In the genomic region with DNA sequence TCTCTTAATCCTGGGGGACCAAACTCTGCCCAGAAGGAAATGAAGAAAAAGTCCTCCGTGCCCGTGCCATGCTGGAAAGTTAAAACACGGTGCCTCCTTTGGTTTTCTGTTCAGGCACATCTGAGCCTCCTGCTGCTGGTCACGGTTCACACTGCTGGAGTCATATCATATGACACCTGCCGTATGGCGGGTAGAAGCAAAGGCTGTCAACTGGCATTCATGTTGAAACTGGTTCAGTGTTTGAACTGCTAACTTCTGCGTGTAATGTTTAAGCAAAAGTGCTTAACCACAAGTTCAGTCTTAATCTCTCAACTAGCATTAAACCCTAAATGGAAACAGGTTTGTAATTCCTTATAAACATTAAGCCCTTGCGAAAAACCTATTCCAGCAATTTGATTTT, we compare ENCODE assay signal across 1 cellular context.
TF ChIP-seq lines count a peak whose summit lies in the region.

No MANE protein-coding gene starts in this region.

TF ChIP-seq in HepG2, 621 proteins besides CTCF, POLR2A, EP300 and RAD21 (continues in another document):
- 0 out of 2 replicates have a peak, but pooled peaks have one; percentile 52 for TF ChIP-seq HINFP (CRISPR knock-in tag; IDR thresholded peaks at IDR 0.05; ENCODE audit: low read depth)
- no peak for TF ChIP-seq SMARCE1 (IDR thresholded peaks at IDR 0.05; ENCODE audit: borderline replicate concordance)
- TF ChIP-seq MXI1 (IDR thresholded peaks at IDR 0.05; ENCODE audit: borderline replicate concordance, low read depth, low read length) = no peak
- TF ChIP-seq, protein P1, sequence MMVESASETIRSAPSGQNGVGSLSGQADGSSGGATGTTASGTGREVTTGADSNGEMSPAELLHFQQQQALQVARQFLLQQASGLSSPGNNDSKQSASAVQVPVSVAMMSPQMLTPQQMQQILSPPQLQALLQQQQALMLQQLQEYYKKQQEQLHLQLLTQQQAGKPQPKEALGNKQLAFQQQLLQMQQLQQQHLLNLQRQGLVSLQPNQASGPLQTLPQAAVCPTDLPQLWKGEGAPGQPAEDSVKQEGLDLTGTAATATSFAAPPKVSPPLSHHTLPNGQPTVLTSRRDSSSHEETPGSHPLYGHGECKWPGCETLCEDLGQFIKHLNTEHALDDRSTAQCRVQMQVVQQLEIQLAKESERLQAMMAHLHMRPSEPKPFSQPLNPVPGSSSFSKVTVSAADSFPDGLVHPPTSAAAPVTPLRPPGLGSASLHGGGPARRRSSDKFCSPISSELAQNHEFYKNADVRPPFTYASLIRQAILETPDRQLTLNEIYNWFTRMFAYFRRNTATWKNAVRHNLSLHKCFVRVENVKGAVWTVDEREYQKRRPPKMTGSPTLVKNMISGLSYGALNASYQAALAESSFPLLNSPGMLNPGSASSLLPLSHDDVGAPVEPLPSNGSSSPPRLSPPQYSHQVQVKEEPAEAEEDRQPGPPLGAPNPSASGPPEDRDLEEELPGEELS (CRISPR knock-in tag; IDR thresholded peaks at IDR 0.05) = no peak
- TF ChIP-seq, protein P2, sequence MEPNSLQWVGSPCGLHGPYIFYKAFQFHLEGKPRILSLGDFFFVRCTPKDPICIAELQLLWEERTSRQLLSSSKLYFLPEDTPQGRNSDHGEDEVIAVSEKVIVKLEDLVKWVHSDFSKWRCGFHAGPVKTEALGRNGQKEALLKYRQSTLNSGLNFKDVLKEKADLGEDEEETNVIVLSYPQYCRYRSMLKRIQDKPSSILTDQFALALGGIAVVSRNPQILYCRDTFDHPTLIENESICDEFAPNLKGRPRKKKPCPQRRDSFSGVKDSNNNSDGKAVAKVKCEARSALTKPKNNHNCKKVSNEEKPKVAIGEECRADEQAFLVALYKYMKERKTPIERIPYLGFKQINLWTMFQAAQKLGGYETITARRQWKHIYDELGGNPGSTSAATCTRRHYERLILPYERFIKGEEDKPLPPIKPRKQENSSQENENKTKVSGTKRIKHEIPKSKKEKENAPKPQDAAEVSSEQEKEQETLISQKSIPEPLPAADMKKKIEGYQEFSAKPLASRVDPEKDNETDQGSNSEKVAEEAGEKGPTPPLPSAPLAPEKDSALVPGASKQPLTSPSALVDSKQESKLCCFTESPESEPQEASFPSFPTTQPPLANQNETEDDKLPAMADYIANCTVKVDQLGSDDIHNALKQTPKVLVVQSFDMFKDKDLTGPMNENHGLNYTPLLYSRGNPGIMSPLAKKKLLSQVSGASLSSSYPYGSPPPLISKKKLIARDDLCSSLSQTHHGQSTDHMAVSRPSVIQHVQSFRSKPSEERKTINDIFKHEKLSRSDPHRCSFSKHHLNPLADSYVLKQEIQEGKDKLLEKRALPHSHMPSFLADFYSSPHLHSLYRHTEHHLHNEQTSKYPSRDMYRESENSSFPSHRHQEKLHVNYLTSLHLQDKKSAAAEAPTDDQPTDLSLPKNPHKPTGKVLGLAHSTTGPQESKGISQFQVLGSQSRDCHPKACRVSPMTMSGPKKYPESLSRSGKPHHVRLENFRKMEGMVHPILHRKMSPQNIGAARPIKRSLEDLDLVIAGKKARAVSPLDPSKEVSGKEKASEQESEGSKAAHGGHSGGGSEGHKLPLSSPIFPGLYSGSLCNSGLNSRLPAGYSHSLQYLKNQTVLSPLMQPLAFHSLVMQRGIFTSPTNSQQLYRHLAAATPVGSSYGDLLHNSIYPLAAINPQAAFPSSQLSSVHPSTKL (CRISPR knock-in tag; IDR thresholded peaks at IDR 0.05) = peak; percentile 75
- TF ChIP-seq ARNTL (CRISPR knock-in tag; IDR thresholded peaks at IDR 0.05) = no peak
- TF ChIP-seq, protein P3, sequence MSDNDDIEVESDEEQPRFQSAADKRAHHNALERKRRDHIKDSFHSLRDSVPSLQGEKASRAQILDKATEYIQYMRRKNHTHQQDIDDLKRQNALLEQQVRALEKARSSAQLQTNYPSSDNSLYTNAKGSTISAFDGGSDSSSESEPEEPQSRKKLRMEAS (IDR thresholded peaks at IDR 0.05) = peak; percentile 92
- TF ChIP-seq PRDM15 (CRISPR knock-in tag; IDR thresholded peaks at IDR 0.05) = no peak
- 0 out of 2 replicates have a peak, but pooled peaks have one; percentile 22 for TF ChIP-seq ZNF792 (CRISPR knock-in tag; IDR thresholded peaks at IDR 0.05)
- TF ChIP-seq SUZ12 (IDR thresholded peaks at IDR 0.05; ENCODE audit: low read depth, low read length) = no peak
- 0 out of 2 replicates have a peak, but pooled peaks have one; percentile 51 for TF ChIP-seq ERF (CRISPR knock-in tag; IDR thresholded peaks at IDR 0.05)
- no peak for TF ChIP-seq ZNF597 (CRISPR knock-in tag; IDR thresholded peaks at IDR 0.05)
- peak; percentile 73; the same call in 1 of the 2 replicates for TF ChIP-seq ZNF232 (CRISPR knock-in tag; IDR thresholded peaks at IDR 0.05; ENCODE audit: borderline replicate concordance)
- no peak for TF ChIP-seq ZNF547 (CRISPR knock-in tag; IDR thresholded peaks at IDR 0.05)
- 0 out of 2 replicates have a peak, but pooled peaks have one; percentile 33 for TF ChIP-seq ZNF564 (CRISPR knock-in tag; IDR thresholded peaks at IDR 0.05)
- 0 out of 2 replicates have a peak, but pooled peaks have one; percentile 7 for TF ChIP-seq STAG1 (CRISPR knock-in tag; IDR thresholded peaks at IDR 0.05)
- TF ChIP-seq CCDC6 (CRISPR knock-in tag; IDR thresholded peaks at IDR 0.05) = 0 out of 2 replicates have a peak, but pooled peaks have one; percentile 20
- peak; percentile 36; the same call in 1 of the 2 replicates for TF ChIP-seq MED1 (CRISPR knock-in tag; IDR thresholded peaks at IDR 0.05)
- no peak for TF ChIP-seq EZH2 (conservative IDR thresholded peaks at IDR 0.05; ENCODE audit: low read depth, low read length)
- TF ChIP-seq ZNF326 (CRISPR knock-in tag; IDR thresholded peaks at IDR 0.05; ENCODE audit: borderline replicate concordance) = no peak
- TF ChIP-seq, protein P4, sequence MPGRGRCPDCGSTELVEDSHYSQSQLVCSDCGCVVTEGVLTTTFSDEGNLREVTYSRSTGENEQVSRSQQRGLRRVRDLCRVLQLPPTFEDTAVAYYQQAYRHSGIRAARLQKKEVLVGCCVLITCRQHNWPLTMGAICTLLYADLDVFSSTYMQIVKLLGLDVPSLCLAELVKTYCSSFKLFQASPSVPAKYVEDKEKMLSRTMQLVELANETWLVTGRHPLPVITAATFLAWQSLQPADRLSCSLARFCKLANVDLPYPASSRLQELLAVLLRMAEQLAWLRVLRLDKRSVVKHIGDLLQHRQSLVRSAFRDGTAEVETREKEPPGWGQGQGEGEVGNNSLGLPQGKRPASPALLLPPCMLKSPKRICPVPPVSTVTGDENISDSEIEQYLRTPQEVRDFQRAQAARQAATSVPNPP (CRISPR knock-in tag; IDR thresholded peaks at IDR 0.05) = no peak
- no peak for TF ChIP-seq SATB2 (CRISPR knock-in tag; IDR thresholded peaks at IDR 0.05)
- no peak for TF ChIP-seq ZNF143 (CRISPR knock-in tag; IDR thresholded peaks at IDR 0.05)
- TF ChIP-seq MLXIP (CRISPR knock-in tag; IDR thresholded peaks at IDR 0.05; ENCODE audit: borderline replicate concordance) = no peak
- TF ChIP-seq TARDBP (CRISPR knock-in tag; IDR thresholded peaks at IDR 0.05) = no peak
- TF ChIP-seq, protein P5, sequence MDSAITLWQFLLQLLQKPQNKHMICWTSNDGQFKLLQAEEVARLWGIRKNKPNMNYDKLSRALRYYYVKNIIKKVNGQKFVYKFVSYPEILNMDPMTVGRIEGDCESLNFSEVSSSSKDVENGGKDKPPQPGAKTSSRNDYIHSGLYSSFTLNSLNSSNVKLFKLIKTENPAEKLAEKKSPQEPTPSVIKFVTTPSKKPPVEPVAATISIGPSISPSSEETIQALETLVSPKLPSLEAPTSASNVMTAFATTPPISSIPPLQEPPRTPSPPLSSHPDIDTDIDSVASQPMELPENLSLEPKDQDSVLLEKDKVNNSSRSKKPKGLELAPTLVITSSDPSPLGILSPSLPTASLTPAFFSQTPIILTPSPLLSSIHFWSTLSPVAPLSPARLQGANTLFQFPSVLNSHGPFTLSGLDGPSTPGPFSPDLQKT (CRISPR knock-in tag; IDR thresholded peaks at IDR 0.05; ENCODE audit: borderline replicate concordance) = no peak
- peak; percentile 72 for TF ChIP-seq HOXA3 (CRISPR knock-in tag; IDR thresholded peaks at IDR 0.05)
- peak; percentile 48; the same call in 1 of the 2 replicates for TF ChIP-seq ZFX (CRISPR knock-in tag; IDR thresholded peaks at IDR 0.05; ENCODE audit: low read depth)
- peak; percentile 28; the same call in 1 of the 2 replicates for TF ChIP-seq HDAC1 (CRISPR knock-in tag; IDR thresholded peaks at IDR 0.05)
- no peak for TF ChIP-seq TBP (CRISPR knock-in tag; IDR thresholded peaks at IDR 0.05)
- TF ChIP-seq BHLHE40 (IDR thresholded peaks at IDR 0.05; ENCODE audit: low read length) = peak; percentile 67
- peak; percentile 80 for TF ChIP-seq TGIF2 (CRISPR knock-in tag; IDR thresholded peaks at IDR 0.05)
- TF ChIP-seq SAFB2 (CRISPR knock-in tag; IDR thresholded peaks at IDR 0.05; ENCODE audit: borderline replicate concordance, low read depth) = no peak
- TF ChIP-seq ZNF335 (CRISPR knock-in tag; IDR thresholded peaks at IDR 0.05) = 0 out of 2 replicates have a peak, but pooled peaks have one; percentile 59
- peak in 1 of 2 experiments; percentile 32; a peak in 1 of 4 replicates for TF ChIP-seq HMGXB4 (CRISPR knock-in tag; IDR thresholded peaks at IDR 0.05; ENCODE audit: borderline replicate concordance in 1 of 2, low read depth in 1 of 2)
- 0 out of 2 replicates have a peak, but pooled peaks have one; percentile 40 for TF ChIP-seq ZFY (CRISPR knock-in tag; IDR thresholded peaks at IDR 0.05)
- no peak for TF ChIP-seq ETV5 (CRISPR knock-in tag; IDR thresholded peaks at IDR 0.05; ENCODE audit: borderline replicate concordance)
